Comparison of ENCODE assay signal across 8 cellular contexts in genomic region chr2:38377501-38378258, GRCh38. TPM values are rescaled to one million over a fixed set of nuclear protein-coding genes. Genes with fewer than 3 reads are reported as not detected.
DNase-seq lines count a peak whose midpoint lies in the region; ATAC-seq and TF ChIP-seq lines count a peak whose summit lies in the region.

No MANE protein-coding gene starts in this region.

- POLR2A ChIA-PET in HEK293 (lab: Yijun Ruan, JAX) (interaction anchor here (0.5 to 2.9 kb wide), 5 partner anchors 18 to 373 kb away, joined by 3 to 26 read pairs (median 6); partner anchors contain the start of gene SRSF7), MCF 10A (lab: Yijun Ruan, JAX) (interaction anchor here (0.6 to 7.0 kb wide), 29 partner anchors 9 to 568 kb away, joined by 3 to 151 read pairs (median 6); partner anchors contain the start of gene SRSF7)

- H3K36me3 ChIP-seq in BE2C: no peaks in the 10 kb centered on the region
- no peaks in the 10 kb centered on the region; a peak in 1 of 3 replicates for H3K36me3 ChIP-seq in HEK293 (ENCODE audit: control insufficient read depth in 2 of 2, insufficient read depth in 1 of 2, low read length in 2 of 2)
- H3K36me3 ChIP-seq in left lung: no peaks in the 10 kb centered on the region
- H3K36me3 ChIP-seq in testis (ENCODE audit: low read depth, missing control alignments): no peaks in the 10 kb centered on the region

- intact Hi-C loops in MCF 10A (cut with micrococcal nuclease) (loop anchor here (1.0 to 2.0 kb wide), 3 partner anchors 63 to 131 kb away; no protein-coding TSS in a partner anchor), left lung (cut with DNase I) (no loop called here), testis (cut with DNase I; ENCODE audit: low total_unique reads) (no loop called here)

- H3K9me3 ChIP-seq in BE2C (no peaks in the 10 kb centered on the region), HEK293 (ENCODE audit: control insufficient read depth, insufficient read depth, low read depth, low read length) (no peaks in the 10 kb centered on the region), left lung (no peaks in the 10 kb centered on the region), testis (no peaks in the 10 kb centered on the region)

- TF ChIP-seq CTCF in BE2C (IDR thresholded peaks at IDR 0.05; ENCODE audit: low read depth, low read length) (no peak), HEK293 (tag by site-specific recombination; IDR thresholded peaks at IDR 0.05) (no peak), MCF 10A (IDR thresholded peaks at IDR 0.05; ENCODE audit: unreplicated experiment) (no peak), left lung (IDR thresholded peaks at IDR 0.05) (no peak), testis (IDR thresholded peaks at IDR 0.05) (no peak)

- H3K4me1 ChIP-seq in BE2C (peaks cover 3% of the 10 kb centered on the region), HEK293 (ENCODE audit: control insufficient read depth, insufficient read depth, low read length) (peaks cover 27% of the 10 kb centered on the region), left lung (peaks cover 6 to 56% of the 10 kb centered on the region in 2 donors), testis (peaks cover 8% of the 10 kb centered on the region)

- CTCF ChIA-PET in HEK293 (lab: Yijun Ruan, JAX): interaction anchor here (0.6 to 3.9 kb wide), 5 partner anchors 53 to 348 kb away, joined by 3 to 35 read pairs (median 5); no protein-coding TSS in a partner anchor
- CTCF ChIA-PET in MCF 10A (lab: Yijun Ruan, JAX): interaction anchor here (0.6 to 1.4 kb wide), 4 partner anchors 13 to 141 kb away, joined by 3 to 5 read pairs (median 3); no protein-coding TSS in a partner anchor

- H3K4me3 ChIP-seq in BE2C (ENCODE audit: low read depth, low read length): peak overlapping the region; percentile 99
- peak overlapping the region; percentile 92 for H3K4me3 ChIP-seq in HEK293 (ENCODE audit: low read depth, low read length)
- H3K4me3 ChIP-seq in left lung: peak overlapping the region; percentile 42 to 77
- H3K4me3 ChIP-seq in testis: peak overlapping the region; percentile 91 to 92

- H3K27me3 Mint-ChIP-seq in MCF 10A (ENCODE audit: insufficient read depth, unreplicated experiment): no peaks in the 10 kb centered on the region

- peak overlapping the region; percentile 94 for H3K4me3 Mint-ChIP-seq in MCF 10A (ENCODE audit: unreplicated experiment)

- DNase-seq in BE2C (no peak), NCI-H526 treated with DMSO at 0.1 percent for 48 hours (lab: John Stamatoyannopoulos, UW) (peak; percentile 89), MCF 10A (ENCODE audit: unreplicated experiment) (peak; percentile 54), left lung (no peak), testis (peak; percentile 37), activated gamma-delta T cell treated with Interleukin-2 at 50 U/mL for 16 hours (no peak)
- DNase-seq in activated CD4-positive, alpha-beta T cell treated with anti-CD3 and anti-CD28 coated beads for 4 hours: no peak

- TF ChIP-seq POLR2A in testis (IDR thresholded peaks at IDR 0.05): no peak

- H3K36me3 Mint-ChIP-seq in MCF 10A (ENCODE audit: insufficient read depth, unreplicated experiment): peaks cover 5% of the 10 kb centered on the region

- peak; percentile 0 for ATAC-seq in left lung

- H3K27me3 ChIP-seq in BE2C: no peaks in the 10 kb centered on the region
- H3K27me3 ChIP-seq in left lung: no peaks in the 10 kb centered on the region
- H3K27me3 ChIP-seq in testis: no peaks in the 10 kb centered on the region

- no TSS peak for BruUV-seq in MCF 10A (replicated peaks; lab: Mats Ljungman, UMichigan)

- peaks cover 31% of the 10 kb centered on the region for H3K4me1 Mint-ChIP-seq in MCF 10A (ENCODE audit: insufficient read depth, unreplicated experiment)

- peak overlapping the region; percentile 98 for H3K27ac Mint-ChIP-seq in MCF 10A (ENCODE audit: low read depth, unreplicated experiment)

- H3K27ac ChIP-seq in HEK293 (ENCODE audit: extremely low read depth, low read depth, low read length) (peak overlapping the region; percentile 65), left lung (peak overlapping the region; percentile 74 to 98), testis (peak overlapping the region; percentile 90 to 99)

- 2% methylated on average over 19 of the region's 19 CpGs for WGBS in testis, 2 donors

- no peaks in the 10 kb centered on the region for H3K9me3 Mint-ChIP-seq in MCF 10A (ENCODE audit: unreplicated experiment)

TF ChIP-seq in HEK293, 187 proteins besides CTCF, POLR2A, EP300 and RAD21 (continues in another document):
- TF ChIP-seq PATZ1 (tag by site-specific recombination; IDR thresholded peaks at IDR 0.05) (peak; percentile 91), PRDM10 (tag by site-specific recombination; IDR thresholded peaks at IDR 0.05) (peak; percentile 94), ZNF660 (tag by site-specific recombination; IDR thresholded peaks at IDR 0.05) (no peak), ZXDB (tag by site-specific recombination; IDR thresholded peaks at IDR 0.05) (peak; percentile 55), REST (tag by site-specific recombination; IDR thresholded peaks at IDR 0.05) (no peak; the same call in 1 of the 2 replicates)

RNA-seq across cellular contexts. Expression of gene ATL2, which starts 0.6 kb away (rescaled TPM):
- polyA plus RNA-seq in BE2C (2012; ENCODE audit: insufficient read depth, insufficient read length, low read depth): 47.9 TPM
- total RNA-seq in MCF 10A (2022) (54.2 and 61.3 TPM in 2 replicates), left lung (10 to 100 TPM; 42.2 to 51.9 TPM), testis (10 to 100 TPM; 80.9 to 96.3 TPM)
- polyA plus RNA-seq in testis (ENCODE audit: insufficient read depth, low read depth, low replicate concordance): 38.8 TPM

Comparison
In these comparisons a context has a peak if more than half of its experiments do, and no peak if none do; other contexts are left out.
1. DNase-seq: peak in NCI-H526 treated with DMSO at 0.1 percent for 48 hours (single experiment), MCF 10A (single experiment) and testis (single experiment); none in BE2C (single experiment), left lung (0 of 2), activated gamma-delta T cell treated with Interleukin-2 at 50 U/mL for 16 hours (single experiment) and activated CD4-positive, alpha-beta T cell treated with anti-CD3 and anti-CD28 coated beads for 4 hours (0 of 2).
2. Peak in every context shown above with its lines, with median percentiles within 50 percentile points of each other: H3K4me3 ChIP-seq and H3K27ac ChIP-seq.